Comparison of ENCODE assay signal across 1 cellular context in genomic region chr19:17391371-17392151, GRCh38.
TF ChIP-seq lines count a peak whose summit lies in the region.

No MANE protein-coding gene starts in this region.

TF ChIP-seq in K562, 482 proteins besides CTCF, POLR2A, EP300 and RAD21 (continues in another document):
- TF ChIP-seq, protein P1, sequence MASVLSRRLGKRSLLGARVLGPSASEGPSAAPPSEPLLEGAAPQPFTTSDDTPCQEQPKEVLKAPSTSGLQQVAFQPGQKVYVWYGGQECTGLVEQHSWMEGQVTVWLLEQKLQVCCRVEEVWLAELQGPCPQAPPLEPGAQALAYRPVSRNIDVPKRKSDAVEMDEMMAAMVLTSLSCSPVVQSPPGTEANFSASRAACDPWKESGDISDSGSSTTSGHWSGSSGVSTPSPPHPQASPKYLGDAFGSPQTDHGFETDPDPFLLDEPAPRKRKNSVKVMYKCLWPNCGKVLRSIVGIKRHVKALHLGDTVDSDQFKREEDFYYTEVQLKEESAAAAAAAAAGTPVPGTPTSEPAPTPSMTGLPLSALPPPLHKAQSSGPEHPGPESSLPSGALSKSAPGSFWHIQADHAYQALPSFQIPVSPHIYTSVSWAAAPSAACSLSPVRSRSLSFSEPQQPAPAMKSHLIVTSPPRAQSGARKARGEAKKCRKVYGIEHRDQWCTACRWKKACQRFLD (CRISPR knock-in tag; IDR thresholded peaks at IDR 0.05): no peak
- TF ChIP-seq ZFX (CRISPR knock-in tag; IDR thresholded peaks at IDR 0.05): peak; percentile 41; the same call in 1 of the 2 replicates
- TF ChIP-seq PRDM10 (IDR thresholded peaks at IDR 0.05; ENCODE audit: partially characterized antibody): no peak
- TF ChIP-seq CBX2 (IDR thresholded peaks at IDR 0.05; ENCODE audit: insufficient read depth, low read length, poor library complexity, severe bottlenecking): no peak
- TF ChIP-seq ZNF764 (CRISPR knock-in tag; IDR thresholded peaks at IDR 0.05; ENCODE audit: low read depth): no peak
- no peak for TF ChIP-seq CBFB (CRISPR knock-in tag; IDR thresholded peaks at IDR 0.05)
- no peak for TF ChIP-seq ZNF24 (IDR thresholded peaks at IDR 0.05)
- TF ChIP-seq CHCHD3 (CRISPR knock-in tag; IDR thresholded peaks at IDR 0.05): no peak
- TF ChIP-seq ZBTB7A (IDR thresholded peaks at IDR 0.05; ENCODE audit: borderline replicate concordance, control insufficient read depth, low read depth, low read length): no peak
- peak; percentile 21 for TF ChIP-seq RBBP5 (IDR thresholded peaks at IDR 0.05; ENCODE audit: borderline replicate concordance, insufficient read depth, low read length, poor library complexity, severe bottlenecking)
- TF ChIP-seq ZNF134 (CRISPR knock-in tag; conservative IDR thresholded peaks at IDR 0.05): no peak
- TF ChIP-seq, protein P2, sequence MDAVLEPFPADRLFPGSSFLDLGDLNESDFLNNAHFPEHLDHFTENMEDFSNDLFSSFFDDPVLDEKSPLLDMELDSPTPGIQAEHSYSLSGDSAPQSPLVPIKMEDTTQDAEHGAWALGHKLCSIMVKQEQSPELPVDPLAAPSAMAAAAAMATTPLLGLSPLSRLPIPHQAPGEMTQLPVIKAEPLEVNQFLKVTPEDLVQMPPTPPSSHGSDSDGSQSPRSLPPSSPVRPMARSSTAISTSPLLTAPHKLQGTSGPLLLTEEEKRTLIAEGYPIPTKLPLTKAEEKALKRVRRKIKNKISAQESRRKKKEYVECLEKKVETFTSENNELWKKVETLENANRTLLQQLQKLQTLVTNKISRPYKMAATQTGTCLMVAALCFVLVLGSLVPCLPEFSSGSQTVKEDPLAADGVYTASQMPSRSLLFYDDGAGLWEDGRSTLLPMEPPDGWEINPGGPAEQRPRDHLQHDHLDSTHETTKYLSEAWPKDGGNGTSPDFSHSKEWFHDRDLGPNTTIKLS (IDR thresholded peaks at IDR 0.05; ENCODE audit: borderline replicate concordance, low read depth): no peak
- TF ChIP-seq NCOA4 (IDR thresholded peaks at IDR 0.05; ENCODE audit: partially characterized antibody): no peak
- TF ChIP-seq, protein P3, sequence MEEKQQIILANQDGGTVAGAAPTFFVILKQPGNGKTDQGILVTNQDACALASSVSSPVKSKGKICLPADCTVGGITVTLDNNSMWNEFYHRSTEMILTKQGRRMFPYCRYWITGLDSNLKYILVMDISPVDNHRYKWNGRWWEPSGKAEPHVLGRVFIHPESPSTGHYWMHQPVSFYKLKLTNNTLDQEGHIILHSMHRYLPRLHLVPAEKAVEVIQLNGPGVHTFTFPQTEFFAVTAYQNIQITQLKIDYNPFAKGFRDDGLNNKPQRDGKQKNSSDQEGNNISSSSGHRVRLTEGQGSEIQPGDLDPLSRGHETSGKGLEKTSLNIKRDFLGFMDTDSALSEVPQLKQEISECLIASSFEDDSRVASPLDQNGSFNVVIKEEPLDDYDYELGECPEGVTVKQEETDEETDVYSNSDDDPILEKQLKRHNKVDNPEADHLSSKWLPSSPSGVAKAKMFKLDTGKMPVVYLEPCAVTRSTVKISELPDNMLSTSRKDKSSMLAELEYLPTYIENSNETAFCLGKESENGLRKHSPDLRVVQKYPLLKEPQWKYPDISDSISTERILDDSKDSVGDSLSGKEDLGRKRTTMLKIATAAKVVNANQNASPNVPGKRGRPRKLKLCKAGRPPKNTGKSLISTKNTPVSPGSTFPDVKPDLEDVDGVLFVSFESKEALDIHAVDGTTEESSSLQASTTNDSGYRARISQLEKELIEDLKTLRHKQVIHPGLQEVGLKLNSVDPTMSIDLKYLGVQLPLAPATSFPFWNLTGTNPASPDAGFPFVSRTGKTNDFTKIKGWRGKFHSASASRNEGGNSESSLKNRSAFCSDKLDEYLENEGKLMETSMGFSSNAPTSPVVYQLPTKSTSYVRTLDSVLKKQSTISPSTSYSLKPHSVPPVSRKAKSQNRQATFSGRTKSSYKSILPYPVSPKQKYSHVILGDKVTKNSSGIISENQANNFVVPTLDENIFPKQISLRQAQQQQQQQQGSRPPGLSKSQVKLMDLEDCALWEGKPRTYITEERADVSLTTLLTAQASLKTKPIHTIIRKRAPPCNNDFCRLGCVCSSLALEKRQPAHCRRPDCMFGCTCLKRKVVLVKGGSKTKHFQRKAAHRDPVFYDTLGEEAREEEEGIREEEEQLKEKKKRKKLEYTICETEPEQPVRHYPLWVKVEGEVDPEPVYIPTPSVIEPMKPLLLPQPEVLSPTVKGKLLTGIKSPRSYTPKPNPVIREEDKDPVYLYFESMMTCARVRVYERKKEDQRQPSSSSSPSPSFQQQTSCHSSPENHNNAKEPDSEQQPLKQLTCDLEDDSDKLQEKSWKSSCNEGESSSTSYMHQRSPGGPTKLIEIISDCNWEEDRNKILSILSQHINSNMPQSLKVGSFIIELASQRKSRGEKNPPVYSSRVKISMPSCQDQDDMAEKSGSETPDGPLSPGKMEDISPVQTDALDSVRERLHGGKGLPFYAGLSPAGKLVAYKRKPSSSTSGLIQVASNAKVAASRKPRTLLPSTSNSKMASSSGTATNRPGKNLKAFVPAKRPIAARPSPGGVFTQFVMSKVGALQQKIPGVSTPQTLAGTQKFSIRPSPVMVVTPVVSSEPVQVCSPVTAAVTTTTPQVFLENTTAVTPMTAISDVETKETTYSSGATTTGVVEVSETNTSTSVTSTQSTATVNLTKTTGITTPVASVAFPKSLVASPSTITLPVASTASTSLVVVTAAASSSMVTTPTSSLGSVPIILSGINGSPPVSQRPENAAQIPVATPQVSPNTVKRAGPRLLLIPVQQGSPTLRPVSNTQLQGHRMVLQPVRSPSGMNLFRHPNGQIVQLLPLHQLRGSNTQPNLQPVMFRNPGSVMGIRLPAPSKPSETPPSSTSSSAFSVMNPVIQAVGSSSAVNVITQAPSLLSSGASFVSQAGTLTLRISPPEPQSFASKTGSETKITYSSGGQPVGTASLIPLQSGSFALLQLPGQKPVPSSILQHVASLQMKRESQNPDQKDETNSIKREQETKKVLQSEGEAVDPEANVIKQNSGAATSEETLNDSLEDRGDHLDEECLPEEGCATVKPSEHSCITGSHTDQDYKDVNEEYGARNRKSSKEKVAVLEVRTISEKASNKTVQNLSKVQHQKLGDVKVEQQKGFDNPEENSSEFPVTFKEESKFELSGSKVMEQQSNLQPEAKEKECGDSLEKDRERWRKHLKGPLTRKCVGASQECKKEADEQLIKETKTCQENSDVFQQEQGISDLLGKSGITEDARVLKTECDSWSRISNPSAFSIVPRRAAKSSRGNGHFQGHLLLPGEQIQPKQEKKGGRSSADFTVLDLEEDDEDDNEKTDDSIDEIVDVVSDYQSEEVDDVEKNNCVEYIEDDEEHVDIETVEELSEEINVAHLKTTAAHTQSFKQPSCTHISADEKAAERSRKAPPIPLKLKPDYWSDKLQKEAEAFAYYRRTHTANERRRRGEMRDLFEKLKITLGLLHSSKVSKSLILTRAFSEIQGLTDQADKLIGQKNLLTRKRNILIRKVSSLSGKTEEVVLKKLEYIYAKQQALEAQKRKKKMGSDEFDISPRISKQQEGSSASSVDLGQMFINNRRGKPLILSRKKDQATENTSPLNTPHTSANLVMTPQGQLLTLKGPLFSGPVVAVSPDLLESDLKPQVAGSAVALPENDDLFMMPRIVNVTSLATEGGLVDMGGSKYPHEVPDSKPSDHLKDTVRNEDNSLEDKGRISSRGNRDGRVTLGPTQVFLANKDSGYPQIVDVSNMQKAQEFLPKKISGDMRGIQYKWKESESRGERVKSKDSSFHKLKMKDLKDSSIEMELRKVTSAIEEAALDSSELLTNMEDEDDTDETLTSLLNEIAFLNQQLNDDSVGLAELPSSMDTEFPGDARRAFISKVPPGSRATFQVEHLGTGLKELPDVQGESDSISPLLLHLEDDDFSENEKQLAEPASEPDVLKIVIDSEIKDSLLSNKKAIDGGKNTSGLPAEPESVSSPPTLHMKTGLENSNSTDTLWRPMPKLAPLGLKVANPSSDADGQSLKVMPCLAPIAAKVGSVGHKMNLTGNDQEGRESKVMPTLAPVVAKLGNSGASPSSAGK (IDR thresholded peaks at IDR 0.05): peak; percentile 71
- TF ChIP-seq, protein P4, sequence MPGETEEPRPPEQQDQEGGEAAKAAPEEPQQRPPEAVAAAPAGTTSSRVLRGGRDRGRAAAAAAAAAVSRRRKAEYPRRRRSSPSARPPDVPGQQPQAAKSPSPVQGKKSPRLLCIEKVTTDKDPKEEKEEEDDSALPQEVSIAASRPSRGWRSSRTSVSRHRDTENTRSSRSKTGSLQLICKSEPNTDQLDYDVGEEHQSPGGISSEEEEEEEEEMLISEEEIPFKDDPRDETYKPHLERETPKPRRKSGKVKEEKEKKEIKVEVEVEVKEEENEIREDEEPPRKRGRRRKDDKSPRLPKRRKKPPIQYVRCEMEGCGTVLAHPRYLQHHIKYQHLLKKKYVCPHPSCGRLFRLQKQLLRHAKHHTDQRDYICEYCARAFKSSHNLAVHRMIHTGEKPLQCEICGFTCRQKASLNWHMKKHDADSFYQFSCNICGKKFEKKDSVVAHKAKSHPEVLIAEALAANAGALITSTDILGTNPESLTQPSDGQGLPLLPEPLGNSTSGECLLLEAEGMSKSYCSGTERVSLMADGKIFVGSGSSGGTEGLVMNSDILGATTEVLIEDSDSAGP (CRISPR knock-in tag; IDR thresholded peaks at IDR 0.05): peak; percentile 48; the same call in 1 of the 2 replicates
- TF ChIP-seq TOE1 (IDR thresholded peaks at IDR 0.05; ENCODE audit: borderline replicate concordance): no peak
- TF ChIP-seq TOE1 (CRISPR knock-in tag; IDR thresholded peaks at IDR 0.05; ENCODE audit: borderline replicate concordance, low read depth): 0 out of 2 replicates have a peak, but pooled peaks have one; percentile 46
- TF ChIP-seq, protein P5, sequence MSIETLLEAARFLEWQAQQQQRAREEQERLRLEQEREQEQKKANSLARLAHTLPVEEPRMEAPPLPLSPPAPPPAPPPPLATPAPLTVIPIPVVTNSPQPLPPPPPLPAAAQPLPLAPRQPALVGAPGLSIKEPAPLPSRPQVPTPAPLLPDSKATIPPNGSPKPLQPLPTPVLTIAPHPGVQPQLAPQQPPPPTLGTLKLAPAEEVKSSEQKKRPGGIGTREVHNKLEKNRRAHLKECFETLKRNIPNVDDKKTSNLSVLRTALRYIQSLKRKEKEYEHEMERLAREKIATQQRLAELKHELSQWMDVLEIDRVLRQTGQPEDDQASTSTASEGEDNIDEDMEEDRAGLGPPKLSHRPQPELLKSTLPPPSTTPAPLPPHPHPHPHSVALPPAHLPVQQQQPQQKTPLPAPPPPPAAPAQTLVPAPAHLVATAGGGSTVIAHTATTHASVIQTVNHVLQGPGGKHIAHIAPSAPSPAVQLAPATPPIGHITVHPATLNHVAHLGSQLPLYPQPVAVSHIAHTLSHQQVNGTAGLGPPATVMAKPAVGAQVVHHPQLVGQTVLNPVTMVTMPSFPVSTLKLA (conservative IDR thresholded peaks at IDR 0.05): peak; percentile 49 to 60; a peak in 3 of 4 replicates
- no peak for TF ChIP-seq KLF1 (tag; IDR thresholded peaks at IDR 0.05)
- no peak for TF ChIP-seq ZNF282 (CRISPR knock-in tag; IDR thresholded peaks at IDR 0.05)
- no peak for TF ChIP-seq ZNF354B (CRISPR knock-in tag; IDR thresholded peaks at IDR 0.05)
- no peak for TF ChIP-seq ESRRB (CRISPR knock-in tag; IDR thresholded peaks at IDR 0.05; ENCODE audit: borderline replicate concordance)
- no peak for TF ChIP-seq ZNF445 (CRISPR knock-in tag; IDR thresholded peaks at IDR 0.05; ENCODE audit: low read depth)
- no peak for TF ChIP-seq NFXL1 (CRISPR knock-in tag; IDR thresholded peaks at IDR 0.05)
- no peak for TF ChIP-seq SETDB1 (IDR thresholded peaks at IDR 0.05; ENCODE audit: low read length)
- TF ChIP-seq NR2C1 (IDR thresholded peaks at IDR 0.05): no peak
- no peak for TF ChIP-seq NR2C1 (tag; IDR thresholded peaks at IDR 0.05)
- TF ChIP-seq MYC (IDR thresholded peaks at IDR 0.05; ENCODE audit: low read depth, low read length): peak; percentile 6; the same call in 1 of the 2 replicates
- TF ChIP-seq MYC (CRISPR knock-in tag; IDR thresholded peaks at IDR 0.05; ENCODE audit: borderline replicate concordance, low read depth): no peak
- TF ChIP-seq ZNF696 (CRISPR knock-in tag; conservative IDR thresholded peaks at IDR 0.05): no peak
